8 cellular contexts compared by ENCODE assay signal in the genomic region with DNA sequence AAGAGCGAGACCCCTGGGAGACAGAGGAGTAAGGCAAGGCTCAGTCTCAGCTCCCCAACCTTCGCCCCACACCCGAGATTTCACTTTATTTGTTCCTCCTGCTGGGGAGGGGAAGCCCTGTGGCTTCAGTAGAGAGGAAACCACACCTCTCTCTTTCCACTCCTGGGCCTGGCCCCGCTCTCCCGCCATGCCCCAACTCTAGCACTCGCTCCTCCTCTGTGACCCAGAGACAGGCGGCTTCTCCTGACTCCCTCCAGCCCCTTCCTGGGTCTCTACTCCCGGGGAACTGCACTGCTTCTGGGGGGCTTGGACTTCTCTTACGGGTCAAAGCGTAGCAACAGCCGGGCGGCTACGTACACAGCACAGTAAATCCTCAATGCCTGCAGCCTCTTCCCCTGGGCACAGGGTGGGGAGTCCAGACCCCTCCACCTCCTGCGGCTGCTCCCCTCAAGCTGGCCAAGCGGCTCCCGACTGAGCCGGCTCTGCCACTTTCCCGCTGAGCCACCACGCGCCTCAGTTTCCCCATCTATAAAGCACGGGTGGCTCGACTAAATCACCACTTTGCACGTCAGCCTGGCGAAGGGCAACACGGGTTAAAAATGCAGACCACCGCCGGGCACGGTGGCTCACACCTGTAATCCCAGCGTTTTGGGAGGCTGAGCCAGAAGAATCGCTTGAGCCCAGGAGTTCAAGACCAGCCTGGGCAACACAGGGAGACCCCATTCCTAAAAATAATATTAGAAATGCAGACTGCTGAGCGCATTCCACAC. TPM values are rescaled to one million over a fixed set of nuclear protein-coding genes. Genes with fewer than 3 reads are reported as not detected.
DNase-seq lines count a peak whose midpoint lies in the region; ATAC-seq and TF ChIP-seq lines count a peak whose summit lies in the region.

No MANE protein-coding gene starts in this region.

- H3K9me3 Mint-ChIP-seq in CD4-positive, alpha-beta memory T cell = peaks cover 0 to 2% (median 0%) of the 10 kb centered on the region in 8 donors

- H3K4me1 Mint-ChIP-seq in CD4-positive, alpha-beta memory T cell = peaks cover 9 to 65% (median 44%) of the 10 kb centered on the region in 4 donors

- peak overlapping the region; percentile 94 to 100 (median 98) for H3K4me3 Mint-ChIP-seq in CD4-positive, alpha-beta memory T cell

- no peaks in the 10 kb centered on the region for H3K9me3 ChIP-seq in CD4-positive, alpha-beta memory T cell (ENCODE audit: control insufficient read depth in 1 of 2, low read length in 2 of 2)
- H3K9me3 ChIP-seq in KOPT-K1 (ENCODE audit: insufficient read depth, low read length, poor library complexity, severe bottlenecking) (no peaks in the 10 kb centered on the region), prostate gland (no peaks in the 10 kb centered on the region)

- POLR2A ChIA-PET in CD4-positive, alpha-beta memory T cell (lab: Charles Lee; ENCODE audit: partially characterized antibody) = interaction anchor here (0.5 to 6.1 kb wide), 16 partner anchors 13 to 542 kb away, joined by 3 to 54 read pairs (median 6); partner anchors contain the start of genes ARHGAP45, CDC34, FGF22 and POLRMT

- no peaks in the 10 kb centered on the region for H3K27me3 ChIP-seq in CD4-positive, alpha-beta memory T cell (ENCODE audit: insufficient read depth, low read length)
- no peaks in the 10 kb centered on the region for H3K27me3 ChIP-seq in prostate gland (replicated peaks; ENCODE audit: insufficient read depth)

- H3K4me3 ChIP-seq in CD4-positive, alpha-beta memory T cell (ENCODE audit: low read length in 2 of 2) = peak overlapping the region; percentile 83 to 99
- peak overlapping the region; percentile 96 to 97 for H3K4me3 ChIP-seq in prostate gland

- peak; percentile 24 for TF ChIP-seq POLR2A in prostate gland (IDR thresholded peaks at IDR 0.05)

- peak overlapping the region; percentile 97 to 100 (median 99) for H3K27ac Mint-ChIP-seq in CD4-positive, alpha-beta memory T cell

- ATAC-seq in esophagus mucosa = peak; percentile 9
- ATAC-seq in GM19328 (IDR thresholded peaks at IDR 0.05; ENCODE audit: unreplicated experiment) = no peak

- peak; percentile 75 to 86 (median 78) for DNase-seq in CD4-positive, alpha-beta memory T cell
- peak; percentile 58 for DNase-seq in activated CD8-positive, alpha-beta memory T cell treated with anti-CD3 and anti-CD28 coated beads, Interleukin-2, amount 50 U/mL, for 4 hours
- DNase-seq in prostate gland (ENCODE audit: low spot score) (no peak), epidermal melanocyte (ENCODE audit: insufficient read length, low spot score) (no peak), NCI-H2081 treated with DMSO at 0.1 percent for 48 hours (lab: John Stamatoyannopoulos, UW) (no peak)

- H3K27ac ChIP-seq in CD4-positive, alpha-beta memory T cell (ENCODE audit: low read depth, low read length) = peak overlapping the region; percentile 96
- H3K27ac ChIP-seq in KOPT-K1 (ENCODE audit: low read depth, low read length, poor library complexity, severe bottlenecking) (peak overlapping the region; percentile 95), prostate gland (peak overlapping the region; percentile 69 to 90)

- H3K36me3 Mint-ChIP-seq in CD4-positive, alpha-beta memory T cell = peaks cover 3 to 30% of the 10 kb centered on the region in 2 donors

- 22% methylated on average over 31 of the region's 31 CpGs for WGBS in prostate gland

- TF ChIP-seq CTCF in prostate gland (IDR thresholded peaks at IDR 0.05) = no peak

- H3K27me3 Mint-ChIP-seq in CD4-positive, alpha-beta memory T cell = peaks cover 0 to 3% of the 10 kb centered on the region in 2 donors

- intact Hi-C loops in CD4-positive, alpha-beta memory T cell (cut with micrococcal nuclease) = loop anchor here (1.0 to 2.0 kb wide), 3 partner anchors 23 to 155 kb away; partner anchors contain the start of genes FGF22 and TPGS1
- intact Hi-C loops in prostate gland (cut with DNase I) = loop anchor here (10.0 kb wide), 1 partner anchor 323 kb away; the partner anchor contains the start of gene WDR18

- H3K36me3 ChIP-seq in CD4-positive, alpha-beta memory T cell (ENCODE audit: insufficient read depth, low read length) = peaks cover 6% of the 10 kb centered on the region
- H3K36me3 ChIP-seq in KOPT-K1 (ENCODE audit: insufficient read depth, low read length) (peaks cover 34% of the 10 kb centered on the region), prostate gland (no peaks in the 10 kb centered on the region)

- CTCF ChIA-PET in CD4-positive, alpha-beta memory T cell (lab: Charles Lee; ENCODE audit: partially characterized antibody) = interaction anchor here (1.2 kb wide), 1 partner anchor 34 kb away, joined by 7 read pairs; no protein-coding TSS in a partner anchor

- H3K4me1 ChIP-seq in CD4-positive, alpha-beta memory T cell (ENCODE audit: insufficient read depth, low read length) = peaks cover 61% of the 10 kb centered on the region
- H3K4me1 ChIP-seq in prostate gland (replicated peaks) = peaks cover 31% of the 10 kb centered on the region

RNA-seq across cellular contexts. Expression of gene RNF126, which starts 1.4 kb away (rescaled TPM):
- total RNA-seq in CD4-positive, alpha-beta memory T cell = 100 to 1,000 TPM; 105 to 112 TPM
- polyA plus RNA-seq in CD4-positive, alpha-beta memory T cell = 10 to 100 TPM; 82.3 to 95.6 TPM
- 53.0 TPM for total RNA-seq in esophagus mucosa
- total RNA-seq in prostate gland = 100 to 1,000 TPM in 1 of 2 donors, 10 to 100 TPM in 1; 70.7 to 109 TPM

RNA-seq across cellular contexts. Expression of gene FSTL3, which starts 14.6 kb away (rescaled TPM):
- total RNA-seq in CD4-positive, alpha-beta memory T cell = 1 to 10 TPM; 2.9 to 3.4 TPM
- polyA plus RNA-seq in CD4-positive, alpha-beta memory T cell = 1 to 10 TPM; 2.0 to 2.1 TPM
- total RNA-seq in esophagus mucosa = 3.3 TPM
- total RNA-seq in prostate gland = 100 to 1,000 TPM in 1 of 2 donors, 10 to 100 TPM in 1; 69.3 to 241 TPM

RNA-seq across cellular contexts. Expression of gene FGF22, which starts 21.9 kb away (rescaled TPM):
- total RNA-seq in CD4-positive, alpha-beta memory T cell = 1 to 10 TPM; 1.8 to 1.9 TPM
- not detected for polyA plus RNA-seq in CD4-positive, alpha-beta memory T cell
- total RNA-seq in esophagus mucosa (0.12 TPM), prostate gland (1 to 10 TPM in 1 of 2 donors, not detected in 1; 4.4 TPM)

RNA-seq across cellular contexts. Expression of gene POLRMT, which starts 28.3 kb away (rescaled TPM):
- 100 to 1,000 TPM in 1 of 2 experiments, 10 to 100 TPM in 1; 98.9 to 103 TPM for total RNA-seq in CD4-positive, alpha-beta memory T cell
- 10 to 100 TPM; 31.6 to 58.4 TPM for polyA plus RNA-seq in CD4-positive, alpha-beta memory T cell
- 24.5 TPM for total RNA-seq in esophagus mucosa
- total RNA-seq in prostate gland = 100 to 1,000 TPM in 1 of 2 donors, 10 to 100 TPM in 1; 34.7 to 106 TPM

RNA-seq across cellular contexts. Expression of gene PRSS57, which starts 33.6 kb away (rescaled TPM):
- total RNA-seq in CD4-positive, alpha-beta memory T cell = not detected
- polyA plus RNA-seq in CD4-positive, alpha-beta memory T cell = not detected
- total RNA-seq in esophagus mucosa (not detected), prostate gland (1 to 10 TPM in 1 of 2 donors, not detected in 1; 1.7 TPM)

Comparison
In these comparisons a context has a peak if more than half of its experiments do, and no peak if none do; other contexts are left out.
1. DNase-seq: peak in CD4-positive, alpha-beta memory T cell (5 of 5) and activated CD8-positive, alpha-beta memory T cell treated with anti-CD3 and anti-CD28 coated beads, Interleukin-2, amount 50 U/mL, for 4 hours (single experiment); none in prostate gland (single experiment), epidermal melanocyte (single experiment) and NCI-H2081 treated with DMSO at 0.1 percent for 48 hours (single experiment).
2. RNA of gene FSTL3, which starts 14.6 kb away (total RNA-seq): 69.3 to 241 TPM in prostate gland; 2.9 to 3.4 TPM in CD4-positive, alpha-beta memory T cell and 3.3 TPM in esophagus mucosa (single experiment); every median in the first group is over 10 times any median in the second.
3. Peak in every context shown above with its lines, with median percentiles within 50 percentile points of each other: H3K27ac ChIP-seq.